ENCODE assay signal across 12 cellular contexts in genomic region chr10:97550336-97551149, GRCh38. TPM values are rescaled to one million over a fixed set of nuclear protein-coding genes. Genes with fewer than 3 reads are reported as not detected.
DNase-seq lines count a peak whose midpoint lies in the region; ATAC-seq and TF ChIP-seq lines count a peak whose summit lies in the region.
"Had no signal": no experiment of that assay in that cellular context is flagged by ENCODE, and none has a peak within 500 bp of the region (broad histone marks: within the 10 kb centered on the region; RNA-seq: fewer than 3 reads in every experiment).

No MANE protein-coding gene starts in this region.

- no peak for TF ChIP-seq POLR2A in gastrocnemius medialis (IDR thresholded peaks at IDR 0.05)

- in situ Hi-C loops in gastrocnemius medialis (cut with MboI; ENCODE audit: low sequenced_read_pairs in 4 of 4): loop anchor here (5.0 to 10.0 kb wide), 3 partner anchors 86 to 96 kb away; no protein-coding TSS in a partner anchor

- peaks cover 37% of the 10 kb centered on the region for H3K4me1 Mint-ChIP-seq in WTC11
- H3K4me1 Mint-ChIP-seq in CD8-positive, alpha-beta T cell (ENCODE audit: low read depth): peaks cover 2% of the 10 kb centered on the region

- peaks cover 10% of the 10 kb centered on the region for H3K9me3 Mint-ChIP-seq in WTC11
- H3K9me3 Mint-ChIP-seq in CD8-positive, alpha-beta T cell: no peaks in the 10 kb centered on the region
- H3K9me3 Mint-ChIP-seq: activated CD8-positive, alpha-beta T cell treated with anti-CD3 and anti-CD28 coated beads for 36 hours had no signal

- H3K27me3 Mint-ChIP-seq in WTC11 (ENCODE audit: low read depth): no peaks in the 10 kb centered on the region
- H3K27me3 Mint-ChIP-seq in CD8-positive, alpha-beta T cell (ENCODE audit: low read depth): no peaks in the 10 kb centered on the region
- H3K27me3 Mint-ChIP-seq: activated CD8-positive, alpha-beta T cell treated with anti-CD3 and anti-CD28 coated beads for 36 hours had no signal

- H3K27ac ChIP-seq in HEK293 (ENCODE audit: extremely low read depth, low read depth, low read length): peak overlapping the region; percentile 74
- peak overlapping the region; percentile 1 for H3K27ac ChIP-seq in iPS-18a (ENCODE audit: low read length)
- peak overlapping the region; percentile 74 to 78 (median 75) for H3K27ac ChIP-seq in gastrocnemius medialis
- no peak overlapping the region for H3K27ac ChIP-seq in CD8-positive, alpha-beta T cell (ENCODE audit: low read depth, low read length)
- H3K27ac ChIP-seq: HL-60 had no signal

- TF ChIP-seq CTCF in HEK293 (tag by site-specific recombination; IDR thresholded peaks at IDR 0.05): 0 out of 2 replicates have a peak, but pooled peaks have one; percentile 6
- no peak for TF ChIP-seq CTCF in WTC11 (IDR thresholded peaks at IDR 0.05)
- TF ChIP-seq CTCF in gastrocnemius medialis (IDR thresholded peaks at IDR 0.05 in 4 of 5, conservative IDR thresholded peaks at IDR 0.05 in 1 of 5): no peak
- no peak for TF ChIP-seq CTCF in CD8-positive, alpha-beta T cell (IDR thresholded peaks at IDR 0.05)

- DNase-seq in WTC11 (ENCODE audit: low spot score) (peak; percentile 59), gastrocnemius medialis (no peak), NOMO-1 treated with dmso at 0.1 percent for 144 hours (lab: John Stamatoyannopoulos, UW; ENCODE audit: unreplicated experiment) (no peak)
- no peak for DNase-seq in CD8-positive, alpha-beta T cell
- DNase-seq: activated CD8-positive, alpha-beta T cell treated with anti-CD3 and anti-CD28 coated beads for 36 hours; NCI-H1048 had no signal

- H3K36me3 ChIP-seq in HEK293 (ENCODE audit: control insufficient read depth in 2 of 2, insufficient read depth in 1 of 2, low read length in 2 of 2): no peaks in the 10 kb centered on the region
- no peaks in the 10 kb centered on the region for H3K36me3 ChIP-seq in iPS-18a (ENCODE audit: control insufficient read depth, low read depth, low read length)
- no peaks in the 10 kb centered on the region for H3K36me3 ChIP-seq in gastrocnemius medialis
- H3K36me3 ChIP-seq in CD8-positive, alpha-beta T cell (ENCODE audit: insufficient read depth, low read length): no peaks in the 10 kb centered on the region

- H3K4me1 ChIP-seq in HEK293 (ENCODE audit: control insufficient read depth, insufficient read depth, low read length): peaks cover 6% of the 10 kb centered on the region; the same call in 1 of the 2 replicates
- H3K4me1 ChIP-seq in iPS-18a (ENCODE audit: control insufficient read depth, low read depth, low read length): peaks cover 27% of the 10 kb centered on the region
- H3K4me1 ChIP-seq in gastrocnemius medialis: peaks cover 52 to 60% of the 10 kb centered on the region in 2 donors
- no peaks in the 10 kb centered on the region for H3K4me1 ChIP-seq in CD8-positive, alpha-beta T cell (ENCODE audit: insufficient read depth, low read length)

- CTCF ChIA-PET in HEK293 (lab: Yijun Ruan, JAX) (interaction anchor here (0.6 to 8.7 kb wide), 10 partner anchors 11 to 94 kb away, joined by 3 to 81 read pairs (median 3); partner anchors contain the start of gene ANKRD2), WTC11 (lab: Charles Lee) (interaction anchor here (0.7 to 10.3 kb wide), 16 partner anchors 8 to 126 kb away, joined by 3 to 177 read pairs (median 4); partner anchors contain the start of gene ANKRD2)
- CTCF ChIA-PET in CD8-positive, alpha-beta T cell (lab: Charles Lee): interaction anchor here (0.6 to 7.0 kb wide), 2 partner anchors 41 to 87 kb away, joined by 3 to 109 read pairs; no protein-coding TSS in a partner anchor

- ATAC-seq in WTC11 (peak; percentile 55), gastrocnemius medialis (no peak), GM18502 (IDR thresholded peaks at IDR 0.05; ENCODE audit: poor library complexity, unreplicated experiment) (no peak), HG02798 (IDR thresholded peaks at IDR 0.05; ENCODE audit: poor library complexity, unreplicated experiment) (no peak)
- no peak for ATAC-seq in CD8-positive, alpha-beta T cell
- ATAC-seq: activated CD8-positive, alpha-beta T cell treated with anti-CD3 and anti-CD28 coated beads for 36 hours had no signal

- peak overlapping the region; percentile 33 for H3K27ac Mint-ChIP-seq in WTC11
- H3K27ac Mint-ChIP-seq in CD8-positive, alpha-beta T cell: no peak overlapping the region
- H3K27ac Mint-ChIP-seq: activated CD8-positive, alpha-beta T cell treated with anti-CD3 and anti-CD28 coated beads for 36 hours had no signal

- H3K4me3 Mint-ChIP-seq in WTC11: no peak overlapping the region
- no peak overlapping the region for H3K4me3 Mint-ChIP-seq in CD8-positive, alpha-beta T cell
- H3K4me3 Mint-ChIP-seq: activated CD8-positive, alpha-beta T cell treated with anti-CD3 and anti-CD28 coated beads for 36 hours had no signal

- H3K9me3 ChIP-seq in HEK293 (ENCODE audit: control insufficient read depth, insufficient read depth, low read depth, low read length) (no peaks in the 10 kb centered on the region), iPS-18a (ENCODE audit: control insufficient read depth, low read depth, low read length) (no peaks in the 10 kb centered on the region), gastrocnemius medialis (no peaks in the 10 kb centered on the region)
- no peaks in the 10 kb centered on the region for H3K9me3 ChIP-seq in CD8-positive, alpha-beta T cell (ENCODE audit: low read length)

- H3K36me3 Mint-ChIP-seq in WTC11: peaks cover 8% of the 10 kb centered on the region
- H3K36me3 Mint-ChIP-seq in CD8-positive, alpha-beta T cell: no peaks in the 10 kb centered on the region

- intact Hi-C loops in gastrocnemius medialis (cut with DNase I; ENCODE audit: low total_unique reads): loop anchor here (5.0 kb wide), 1 partner anchor 143 kb away; no protein-coding TSS in a partner anchor
- intact Hi-C loops in CD8-positive, alpha-beta T cell (cut with DNase I, micrococcal nuclease): loop anchor here in 1 of 2 experiments (5.0 kb wide), 1 partner anchor 103 kb away; the partner anchor contains the start of genes EXOSC1 and ZDHHC16

- H3K27me3 ChIP-seq in iPS-18a (ENCODE audit: control insufficient read depth, insufficient read depth, low read length): no peaks in the 10 kb centered on the region
- H3K27me3 ChIP-seq in gastrocnemius medialis: no peaks in the 10 kb centered on the region
- no peaks in the 10 kb centered on the region for H3K27me3 ChIP-seq in CD8-positive, alpha-beta T cell (ENCODE audit: insufficient read depth, low read length)

- H3K9ac ChIP-seq in iPS-18a (ENCODE audit: low read length): no peak overlapping the region

- POLR2A ChIA-PET in HEK293 (lab: Yijun Ruan, JAX): interaction anchor here (1.8 kb wide), 1 partner anchor 51 kb away, joined by 5 read pairs; the partner anchor contains the start of gene UBTD1
- POLR2A ChIA-PET in WTC11 (lab: Charles Lee): interaction anchor here (0.6 to 1.9 kb wide), 2 partner anchors 43 to 52 kb away, joined by 3 to 6 read pairs; partner anchors contain the start of genes MMS19 and UBTD1
- POLR2A ChIA-PET in CD8-positive, alpha-beta T cell (lab: Charles Lee): no interaction called here

- H3K4me3 ChIP-seq in HEK293 (ENCODE audit: low read depth, low read length) (no peak overlapping the region), iPS-18a (ENCODE audit: low read length) (no peak overlapping the region), gastrocnemius medialis (no peak overlapping the region)
- no peak overlapping the region for H3K4me3 ChIP-seq in CD8-positive, alpha-beta T cell (ENCODE audit: low read depth, low read length)

TF ChIP-seq in HEK293, 187 proteins besides CTCF, POLR2A, EP300 and RAD21 (continues in another document):
- TF ChIP-seq ZNF707 (tag by site-specific recombination; IDR thresholded peaks at IDR 0.05) (no peak), ZNF16 (tag by site-specific recombination; IDR thresholded peaks at IDR 0.05; ENCODE audit: low read depth) (no peak), ZNF433 (tag by site-specific recombination; IDR thresholded peaks at IDR 0.05; ENCODE audit: low read depth) (no peak), ZNF133 (tag by site-specific recombination; IDR thresholded peaks at IDR 0.05) (no peak), ZSCAN30 (tag by site-specific recombination; IDR thresholded peaks at IDR 0.05) (no peak), ZFHX2 (tag by site-specific recombination; conservative IDR thresholded peaks at IDR 0.05) (peak; percentile 61), ZNF341 (tag by site-specific recombination; IDR thresholded peaks at IDR 0.05; ENCODE audit: low read depth) (0 out of 2 replicates have a peak, but pooled peaks have one; percentile 12), ZNF529 (tag by site-specific recombination; IDR thresholded peaks at IDR 0.05; ENCODE audit: insufficient replicate concordance) (no peak), ZBTB20 (tag by site-specific recombination; IDR thresholded peaks at IDR 0.05) (no peak)

TF ChIP-seq in WTC11, 78 proteins besides CTCF, POLR2A, EP300 and RAD21:
- TF ChIP-seq NFATC4 (CRISPR knock-in tag; IDR thresholded peaks at IDR 0.05): no peak
- TF ChIP-seq ZNF317 (CRISPR knock-in tag; IDR thresholded peaks at IDR 0.05; ENCODE audit: borderline replicate concordance, low read depth): no peak
- TF ChIP-seq E2F4 (CRISPR knock-in tag; IDR thresholded peaks at IDR 0.05; ENCODE audit: borderline replicate concordance, low read depth): no peak
- TF ChIP-seq ESRRA (CRISPR knock-in tag; IDR thresholded peaks at IDR 0.05; ENCODE audit: borderline replicate concordance): no peak
TF ChIP-seq in WTC11: peak in this region for 0.

RNA-seq across cellular contexts. Expression of gene ANKRD2, which starts 22.0 kb away (rescaled TPM):
- total RNA-seq in WTC11 (2021) (not detected in 3 replicates), gastrocnemius medialis (1,000 to 10,000 TPM in 1 of 4 donors, 100 to 1,000 TPM in 3; 105 to 1,024 (median 853) TPM)
- total RNA-seq in CD8-positive, alpha-beta T cell: not detected
- total RNA-seq: activated CD8-positive, alpha-beta T cell treated with anti-CD3 and anti-CD28 coated beads for 36 hours; T-helper 1 cell treated with Interleukin-12 subunit alpha and Interleukin-12 subunit beta and Interleukin-4 antibody, amounts not matched to agents 30 ng/mL and 1 ng/mL, for 36 hours had no signal

RNA-seq across cellular contexts. Expression of gene HOGA1, which starts 33.6 kb away (rescaled TPM):
- total RNA-seq in WTC11 (2021) (0.15 to 0.62 TPM (median 0.55 TPM) in 3 replicates), gastrocnemius medialis (10 to 100 TPM in 1 of 4 donors, 1 to 10 TPM in 1, under 1 TPM in 2; 0.27 to 11.2 (median 4.1) TPM)
- not detected for total RNA-seq in CD8-positive, alpha-beta T cell
- total RNA-seq: activated CD8-positive, alpha-beta T cell treated with anti-CD3 and anti-CD28 coated beads for 36 hours; T-helper 1 cell treated with Interleukin-12 subunit alpha and Interleukin-12 subunit beta and Interleukin-4 antibody, amounts not matched to agents 30 ng/mL and 1 ng/mL, for 36 hours had no signal

RNA-seq across cellular contexts. Expression of gene C10orf62, which starts 39.0 kb away (rescaled TPM):
- 0.21 to 0.34 TPM in 2 of 3 replicates, not detected in the other for total RNA-seq in WTC11 (2021)
- total RNA-seq in gastrocnemius medialis: under 1 TPM in 2 of 4 donors, not detected in 2; 0.41 to 0.55 TPM
- not detected for total RNA-seq in CD8-positive, alpha-beta T cell
- total RNA-seq: activated CD8-positive, alpha-beta T cell treated with anti-CD3 and anti-CD28 coated beads for 36 hours; T-helper 1 cell treated with Interleukin-12 subunit alpha and Interleukin-12 subunit beta and Interleukin-4 antibody, amounts not matched to agents 30 ng/mL and 1 ng/mL, for 36 hours had no signal

RNA-seq across cellular contexts. Expression of gene UBTD1, which starts 51.8 kb away (rescaled TPM):
- 29.1 to 35.7 TPM (median 31.2 TPM) in 3 replicates for total RNA-seq in WTC11 (2021)
- total RNA-seq in gastrocnemius medialis: 10 to 100 TPM; 13.7 to 40.0 (median 23.3) TPM
- 1 to 10 TPM in 1 of 2 experiments, under 1 TPM in 1; 0.58 to 1.1 TPM for total RNA-seq in CD8-positive, alpha-beta T cell

RNA-seq across cellular contexts. Expression of gene MMS19, which starts 52.3 kb away (rescaled TPM):
- total RNA-seq in WTC11 (2021): 135 to 153 TPM (median 141 TPM) in 3 replicates
- total RNA-seq in gastrocnemius medialis: 10 to 100 TPM; 56.1 to 70.0 (median 65.0) TPM
- 10 to 100 TPM; 48.4 to 49.5 TPM for total RNA-seq in CD8-positive, alpha-beta T cell

Comparison
In these comparisons a context has a peak if more than half of its experiments do, and no peak if none do; other contexts are left out.
1. RNA of gene ANKRD2, which starts 22.0 kb away (total RNA-seq): 105 to 1,024 TPM in gastrocnemius medialis; not detected in CD8-positive, alpha-beta T cell and not detected in WTC11; every median in the first group is over 10 times any median in the second.
2. Of the 8 proteins assayed by ChIP-seq in both HEK293 and WTC11: peak only in HEK293: CTCF; only in WTC11: none; in both: none; in neither: 7.